8 cellular contexts compared by ENCODE assay signal in genomic region chr12:44774815-44775411, GRCh38.
DNase-seq lines count a peak whose midpoint lies in the region; ATAC-seq lines count a peak whose summit lies in the region.

No MANE protein-coding gene starts in this region.

- ATAC-seq in GM18517 (IDR thresholded peaks at IDR 0.05; ENCODE audit: unreplicated experiment), result peak; percentile 57

- DNase-seq in ACHN, result peak; percentile 55
- DNase-seq in M059J (ENCODE audit: low read depth), result peak; percentile 1
- peak; percentile 55 for DNase-seq in activated T-cell treated with anti-CD3 and anti-CD28 coated beads for 1 hour (ENCODE audit: low read depth)
- peak; percentile 5 for DNase-seq in glomerular endothelial cell (ENCODE audit: extremely low read depth, low read depth, low spot score)
- peak; percentile 45 to 49 (median 46) for DNase-seq in stimulated activated CD4-positive, alpha-beta T cell treated with anti-CD3 and anti-CD28 coated beads, Interleukin-1b, Interleukin-23, amount 100 ng/mL, for 24 hours (ENCODE audit: low read depth in 4 of 4, low spot score in 1 of 4)
- no peak for DNase-seq in NCI-H446 treated with DMSO at 0.1 percent for 48 hours (lab: John Stamatoyannopoulos, UW)
- no peak for DNase-seq in DMS153 (lab: John Stamatoyannopoulos, UW)

- in situ Hi-C loops in ACHN (cut with HindIII; ENCODE audit: low pct_ligation_motif_present, low pct_unique_long_range_greater_than_20kb, low sequenced_read_pairs), result no loop called here

Comparison
In these comparisons a context has a peak if more than half of its experiments do, and no peak if none do; other contexts are left out.
1. DNase-seq: peak in ACHN (single experiment), M059J (single experiment), activated T-cell treated with anti-CD3 and anti-CD28 coated beads for 1 hour (single experiment), glomerular endothelial cell (single experiment) and stimulated activated CD4-positive, alpha-beta T cell treated with anti-CD3 and anti-CD28 coated beads, Interleukin-1b, Interleukin-23, amount 100 ng/mL, for 24 hours (4 of 4); none in NCI-H446 treated with DMSO at 0.1 percent for 48 hours (single experiment) and DMS153 (single experiment).